22 cellular contexts compared by ENCODE assay signal in the genomic region with DNA sequence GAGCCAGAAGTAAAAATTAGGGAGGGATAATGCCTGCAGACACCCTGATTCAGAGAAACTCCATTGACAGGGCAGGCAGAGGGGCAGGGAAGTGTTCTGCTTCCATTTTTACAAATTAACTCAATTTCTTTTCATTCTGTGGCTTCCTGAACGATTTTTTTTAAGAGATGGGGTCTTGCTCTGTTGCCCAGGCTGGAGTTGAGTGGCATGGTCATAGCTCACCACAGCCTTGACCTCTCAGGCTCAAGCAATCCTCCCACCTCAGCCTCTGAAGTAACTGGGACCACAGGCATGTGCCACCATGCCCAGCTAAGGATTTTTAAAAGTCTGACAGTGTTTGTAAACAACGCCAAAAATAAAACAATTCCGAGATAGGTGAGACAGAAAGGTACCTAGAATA.
"Had no signal": no experiment of that assay in that cellular context is flagged by ENCODE, and none has a peak within 500 bp of the region (broad histone marks: within the 10 kb centered on the region; RNA-seq: fewer than 3 reads in every experiment).

No MANE protein-coding gene starts in this region.

- H3K27ac Mint-ChIP-seq: nephron progenitor cell had no signal

- H3K9me3 Mint-ChIP-seq: naive B cell, nephron progenitor cell had no signal

- H3K4me1 ChIP-seq: left lung, parathyroid adenoma, prostate gland, upper lobe of right lung, vagina had no signal

- H2AFZ ChIP-seq: parathyroid adenoma had no signal

- H3K27me3 Mint-ChIP-seq: naive B cell had no signal

- H3K9me3 ChIP-seq: esophagus squamous epithelium, gastroesophageal sphincter, left lung, prostate gland, sigmoid colon, tibial artery, upper lobe of right lung, vagina had no signal

- H3K9ac ChIP-seq: parathyroid adenoma had no signal

- H3K4me3 ChIP-seq: esophagus squamous epithelium, gastroesophageal sphincter, left lung, lung, prostate gland, sigmoid colon, tibial artery, upper lobe of right lung, vagina had no signal

- H3K27ac ChIP-seq: esophagus squamous epithelium, gastroesophageal sphincter, left lung, parathyroid adenoma, prostate gland, sigmoid colon, tibial artery, upper lobe of right lung, vagina had no signal

- H3K4me1 Mint-ChIP-seq: naive B cell had no signal

- ATAC-seq: gastroesophageal sphincter; stimulated activated naive CD8-positive, alpha-beta T cell treated with anti-CD3 and anti-CD28 coated beads, Interleukin-15, Interleukin-2, amounts not matched to agents 100 U/mL and 50 U/mL, for 24 hours; upper lobe of right lung had no signal

- H3K4me3 Mint-ChIP-seq: naive B cell, nephron progenitor cell had no signal

- H3K27me3 ChIP-seq: esophagus squamous epithelium, gastroesophageal sphincter, left lung, sigmoid colon, tibial artery, upper lobe of right lung, vagina had no signal

- H3K36me3 ChIP-seq: left lung, prostate gland, upper lobe of right lung, vagina had no signal

- DNase-seq: effector memory CD4-positive, alpha-beta T cell; esophagus squamous epithelium; foreskin fibroblast; glutamatergic neuron; islet precursor cell; left lung; mesenchymal stem cell; midbrain; naive B cell; nephron progenitor cell; retina; sigmoid colon; small intestine; stimulated activated CD4-positive, alpha-beta T cell treated with anti-CD3 and anti-CD28 coated beads, Interleukin-12 subunit alpha, Interleukin-12 subunit beta, amount 100 ng/mL, for 4 hours; stimulated activated naive CD8-positive, alpha-beta T cell treated with anti-CD3 and anti-CD28 coated beads, Interleukin-15, Interleukin-2, amounts not matched to agents 100 U/mL and 50 U/mL, for 24 hours; tibial artery; upper lobe of right lung had no signal
